In the genomic region with DNA sequence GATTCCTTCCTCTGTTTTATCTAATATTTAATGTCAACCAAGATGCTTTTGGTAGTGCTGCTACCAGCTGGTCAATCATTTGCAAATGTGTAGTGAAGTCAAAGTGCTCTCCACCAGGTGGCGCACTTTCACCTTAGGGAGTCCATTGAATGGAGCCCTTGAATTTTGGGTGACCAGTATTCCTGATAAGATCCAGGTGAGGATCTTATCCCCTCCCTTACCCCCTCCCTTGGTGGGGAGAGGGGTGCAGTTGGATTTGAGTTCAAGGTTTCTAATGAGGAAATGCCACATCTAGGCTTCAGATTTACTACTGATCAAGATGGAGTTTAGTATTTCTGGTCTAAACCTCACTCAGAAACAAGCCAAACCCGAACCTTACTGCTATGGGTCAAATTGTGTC, we compare ENCODE assay signal across 8 cellular contexts. TPM values are rescaled to one million over a fixed set of nuclear protein-coding genes. Genes with fewer than 3 reads are reported as not detected.
DNase-seq lines count a peak whose midpoint lies in the region; ATAC-seq, FAIRE-seq and TF ChIP-seq lines count a peak whose summit lies in the region.

No MANE protein-coding gene starts in this region.

- H3K4me1 Mint-ChIP-seq in activated T-cell treated with anti-CD3 and anti-CD28 coated beads, Interleukin-2, amount 50 U/mL, for 24 hours (ENCODE audit: low read depth): peaks cover under 1% of the 10 kb centered on the region
- H3K4me1 Mint-ChIP-seq in stimulated activated naive CD8-positive, alpha-beta T cell treated with anti-CD3 and anti-CD28 coated beads, Interleukin-15, amount 100 ng/mL, for 72 hours: peaks cover 10% of the 10 kb centered on the region

- H3K4me2 ChIP-seq in neural cell (ENCODE audit: low read length): no peak overlapping the region

- no peaks in the 10 kb centered on the region for H3K36me3 Mint-ChIP-seq in activated T-cell treated with anti-CD3 and anti-CD28 coated beads, Interleukin-2, amount 50 U/mL, for 24 hours (ENCODE audit: low read depth)

- H4K20me1 ChIP-seq in neural cell (ENCODE audit: insufficient read depth): no peaks in the 10 kb centered on the region

- no peaks in the 10 kb centered on the region for H3K79me2 ChIP-seq in neural cell (replicated peaks; ENCODE audit: insufficient read depth, low read length)

- H3K36me3 ChIP-seq in neural cell (ENCODE audit: insufficient read depth, low read length): no peaks in the 10 kb centered on the region

- DNase-seq in CD1c-positive myeloid dendritic cell (ENCODE audit: extremely low spot score) (peak; percentile 88), GM19239 (ENCODE audit: insufficient read length, low spot score) (peak; percentile 60), HTR-8/SVneo (ENCODE audit: insufficient read length, low spot score) (peak; percentile 63), OCI-M1 (lab: John Stamatoyannopoulos, UW) (peak; percentile 90), fibroblast of gingiva (ENCODE audit: low read depth) (peak; percentile 70)
- peak; percentile 84 for DNase-seq in activated T-cell treated with anti-CD3 and anti-CD28 coated beads, Interleukin-2, amount 50 U/mL, for 24 hours
- DNase-seq in stimulated activated naive CD8-positive, alpha-beta T cell treated with anti-CD3 and anti-CD28 coated beads, Interleukin-15, amount 100 ng/mL, for 72 hours: peak; percentile 68 to 69

- peaks cover 33% of the 10 kb centered on the region for H3K27me3 Mint-ChIP-seq in activated T-cell treated with anti-CD3 and anti-CD28 coated beads, Interleukin-2, amount 50 U/mL, for 24 hours
- H3K27me3 Mint-ChIP-seq in stimulated activated naive CD8-positive, alpha-beta T cell treated with anti-CD3 and anti-CD28 coated beads, Interleukin-15, amount 100 ng/mL, for 72 hours: peaks cover 40% of the 10 kb centered on the region

- H3K4me3 Mint-ChIP-seq in activated T-cell treated with anti-CD3 and anti-CD28 coated beads, Interleukin-2, amount 50 U/mL, for 24 hours: no peak overlapping the region
- no peak overlapping the region for H3K4me3 Mint-ChIP-seq in stimulated activated naive CD8-positive, alpha-beta T cell treated with anti-CD3 and anti-CD28 coated beads, Interleukin-15, amount 100 ng/mL, for 72 hours

- H3K27ac Mint-ChIP-seq in activated T-cell treated with anti-CD3 and anti-CD28 coated beads, Interleukin-2, amount 50 U/mL, for 24 hours: no peak overlapping the region
- H3K27ac Mint-ChIP-seq in stimulated activated naive CD8-positive, alpha-beta T cell treated with anti-CD3 and anti-CD28 coated beads, Interleukin-15, amount 100 ng/mL, for 72 hours: no peak overlapping the region

- TF ChIP-seq EP300 in neural cell (conservative IDR thresholded peaks at IDR 0.05; ENCODE audit: poor library complexity, severe bottlenecking): no peak

- peak; percentile 58 for ATAC-seq in stimulated activated naive CD8-positive, alpha-beta T cell treated with anti-CD3 and anti-CD28 coated beads, Interleukin-15, amount 100 ng/mL, for 72 hours

- TF ChIP-seq RAD21 in neural cell (conservative IDR thresholded peaks at IDR 0.05): peak; percentile 77

- H3K9ac ChIP-seq in neural cell (ENCODE audit: low read length): no peak overlapping the region

- TF ChIP-seq CTCF in neural cell (IDR thresholded peaks at IDR 0.05; ENCODE audit: poor library complexity, severe bottlenecking): peak; percentile 86

- H3K9me3 ChIP-seq in neural cell (ENCODE audit: low read length): no peaks in the 10 kb centered on the region

- H2AFZ ChIP-seq in neural cell (ENCODE audit: low read depth, low read length): no peak overlapping the region

- no peak overlapping the region for H3K27ac ChIP-seq in neural cell (ENCODE audit: low read length)

- no peaks in the 10 kb centered on the region for H3K27me3 ChIP-seq in neural cell (ENCODE audit: insufficient read depth, low read depth, low read length)

- H3K4me3 ChIP-seq in neural cell (ENCODE audit: low read length): no peak overlapping the region

- H3F3A ChIP-seq in neural cell (ENCODE audit: insufficient read depth, low read length, poor library complexity, severe bottlenecking): no peaks in the 10 kb centered on the region

- FAIRE-seq in GM19239 (lab: Jason Lieb, UNC): peak; percentile 92
- peak; percentile 65 for FAIRE-seq in HTR-8/SVneo (lab: Jason Lieb, UNC)

- no peaks in the 10 kb centered on the region for H3K9me2 ChIP-seq in neural cell (ENCODE audit: insufficient read depth, low read length)

- no peaks in the 10 kb centered on the region for H3K9me3 Mint-ChIP-seq in activated T-cell treated with anti-CD3 and anti-CD28 coated beads, Interleukin-2, amount 50 U/mL, for 24 hours
- H3K9me3 Mint-ChIP-seq in stimulated activated naive CD8-positive, alpha-beta T cell treated with anti-CD3 and anti-CD28 coated beads, Interleukin-15, amount 100 ng/mL, for 72 hours: no peaks in the 10 kb centered on the region

TF ChIP-seq in neural cell, 6 proteins besides CTCF, POLR2A, EP300 and RAD21:
- TF ChIP-seq SMC3 (conservative IDR thresholded peaks at IDR 0.05; ENCODE audit: poor library complexity) (peak; percentile 91), POLR2AphosphoS5 (IDR thresholded peaks at IDR 0.05) (no peak)

RNA-seq across cellular contexts. Expression of a gene that starts 12.0 kb away (rescaled TPM):
- polyA plus RNA-seq in neural cell: 29.7 and 39.1 TPM in 2 replicates
- 23.4 and 29.5 TPM in 2 replicates for polyA minus RNA-seq in neural cell

RNA-seq across cellular contexts. Expression of a gene that starts 55.9 kb away (rescaled TPM):
- 17.2 and 24.5 TPM in 2 replicates for polyA plus RNA-seq in neural cell
- polyA minus RNA-seq in neural cell: 39.4 and 45.1 TPM in 2 replicates
